8 cellular contexts compared by ENCODE assay signal in genomic region chrY:7085606-7086005, GRCh38.
DNase-seq lines count a peak whose midpoint lies in the region; ATAC-seq and TF ChIP-seq lines count a peak whose summit lies in the region.

No MANE protein-coding gene starts in this region.

- no peaks in the 10 kb centered on the region for H3K27me3 ChIP-seq in CD8-positive, alpha-beta memory T cell (ENCODE audit: insufficient read depth, low read length, poor library complexity, severe bottlenecking)

- H3K36me3 ChIP-seq in CD8-positive, alpha-beta memory T cell (ENCODE audit: insufficient read depth, low read length), result no peaks in the 10 kb centered on the region

- H3K4me1 Mint-ChIP-seq in CD8-positive, alpha-beta memory T cell, result peaks cover 0 to 9% (median 0%) of the 10 kb centered on the region in 3 donors

- DNase-seq in CD8-positive, alpha-beta memory T cell, result peak in 3 of 5 donors; percentile 69 to 86 (median 70)
- DNase-seq in T-helper 1 cell (peak in 4 of 5 donors; percentile 43 to 67 (median 61)), epithelial cell of proximal tubule (ENCODE audit: low read depth) (no peak), COLO829 (ENCODE audit: low spot score) (no peak), AML-193 (lab: John Stamatoyannopoulos, UW) (no peak)
- peak; percentile 74 to 79 for DNase-seq in stimulated activated CD4-positive, alpha-beta T cell treated with anti-CD3 and anti-CD28 coated beads, Interleukin-2, amount 100 ng/mL, for 24 hours

- TF ChIP-seq CTCF in epithelial cell of proximal tubule (conservative IDR thresholded peaks at IDR 0.05; ENCODE audit: low read depth, low read length), result peak; percentile 63

- H3K27me3 Mint-ChIP-seq in CD8-positive, alpha-beta memory T cell, result no peaks in the 10 kb centered on the region

- no peaks in the 10 kb centered on the region for H3K9me3 Mint-ChIP-seq in CD8-positive, alpha-beta memory T cell

- ATAC-seq in HG02642 (IDR thresholded peaks at IDR 0.05; ENCODE audit: poor library complexity, unreplicated experiment) (peak; percentile 86), HG03135 (IDR thresholded peaks at IDR 0.05; ENCODE audit: unreplicated experiment) (no peak)

- H3K27ac ChIP-seq in CD8-positive, alpha-beta memory T cell (ENCODE audit: low read depth, low read length), result no peak overlapping the region

- H3K9me3 ChIP-seq in CD8-positive, alpha-beta memory T cell (ENCODE audit: low read length), result no peaks in the 10 kb centered on the region

- CTCF ChIA-PET in CD8-positive, alpha-beta memory T cell (lab: Charles Lee), result interaction anchor here (0.7 to 1.4 kb wide), 8 partner anchors 13 to 232 kb away, joined by 3 to 14 read pairs (median 4); no protein-coding TSS in a partner anchor

- no peak overlapping the region for H3K4me3 ChIP-seq in CD8-positive, alpha-beta memory T cell (ENCODE audit: low read length)
- H3K4me3 ChIP-seq in epithelial cell of proximal tubule (ENCODE audit: low read depth, low read length), result no peak overlapping the region

- H3K27ac Mint-ChIP-seq in CD8-positive, alpha-beta memory T cell, result peak overlapping the region in 1 of 8 donors; percentile 82

- POLR2A ChIA-PET in CD8-positive, alpha-beta memory T cell (lab: Charles Lee), result no interaction called here

- H3K4me3 Mint-ChIP-seq in CD8-positive, alpha-beta memory T cell, result peak overlapping the region in 2 of 7 donors; percentile 7 to 58

- H3K4me1 ChIP-seq in CD8-positive, alpha-beta memory T cell (ENCODE audit: insufficient read depth, low read length), result peaks cover 9% of the 10 kb centered on the region

- no peaks in the 10 kb centered on the region for H3K36me3 Mint-ChIP-seq in CD8-positive, alpha-beta memory T cell

Comparison
In these comparisons a context has a peak if more than half of its experiments do, and no peak if none do; other contexts are left out.
1. DNase-seq: peak in CD8-positive, alpha-beta memory T cell (3 of 5), T-helper 1 cell (4 of 5) and stimulated activated CD4-positive, alpha-beta T cell treated with anti-CD3 and anti-CD28 coated beads, Interleukin-2, amount 100 ng/mL, for 24 hours (2 of 2); none in epithelial cell of proximal tubule (single experiment), COLO829 (single experiment) and AML-193 (0 of 2).